9 cellular contexts compared by ENCODE assay signal in the genomic region with DNA sequence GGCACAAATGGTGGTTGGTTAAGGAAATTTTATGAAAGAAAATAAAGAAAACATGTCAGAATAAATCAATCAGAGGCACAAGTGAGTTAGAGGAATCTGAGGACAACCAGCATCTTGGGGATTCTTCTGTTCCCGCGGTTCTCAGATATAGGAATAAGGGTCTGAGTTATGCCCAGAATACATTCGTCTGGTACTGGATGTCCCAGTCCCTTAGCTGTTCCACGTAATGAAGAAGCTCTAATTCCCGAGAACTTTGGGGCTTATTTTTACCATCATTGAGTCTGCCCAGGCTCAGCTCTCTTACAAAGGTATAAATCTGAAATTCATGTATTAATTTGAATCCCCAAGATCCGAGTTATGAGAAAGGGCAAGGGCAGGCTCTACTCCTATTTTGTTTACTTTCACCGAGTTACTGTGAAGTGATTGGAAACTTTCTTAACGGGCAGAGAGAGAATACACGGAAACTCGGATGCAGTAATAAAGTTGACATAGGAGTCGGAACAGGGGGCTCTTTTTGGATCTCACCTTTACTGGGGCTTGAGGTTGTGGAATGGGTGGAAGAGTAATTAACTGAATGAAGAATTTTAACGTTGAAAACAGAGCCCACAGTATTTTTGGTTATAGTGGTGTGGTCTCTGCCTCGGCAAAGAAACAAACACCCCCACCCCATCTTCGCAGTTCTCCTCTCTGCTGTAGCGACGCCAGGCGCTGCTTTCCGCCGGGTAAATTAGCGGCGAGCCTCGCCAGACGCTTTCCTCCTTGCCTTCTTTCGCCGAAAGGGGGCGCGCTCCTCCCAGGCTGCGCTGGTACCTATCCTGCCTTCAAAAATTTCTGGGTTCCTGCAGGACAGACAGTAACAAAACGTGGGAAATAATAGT. TPM values are rescaled to one million over a fixed set of nuclear protein-coding genes. Genes with fewer than 3 reads are reported as not detected.
A peak's percentile ranks its signal among the peaks of the same experiment; 100 is the strongest.
DNase-seq lines count a peak whose midpoint lies in the region; ATAC-seq, FAIRE-seq and TF ChIP-seq lines count a peak whose summit lies in the region.
"Had no signal": no experiment of that assay in that cellular context is flagged by ENCODE, and none has a peak within 500 bp of the region (broad histone marks: within the 10 kb centered on the region; RNA-seq: fewer than 3 reads in every experiment).

No MANE protein-coding gene starts in this region.

- peaks cover 57% of the 10 kb centered on the region for H3K27me3 ChIP-seq in left ventricle myocardium inferior (ENCODE audit: low read depth)
- peaks cover 4 to 28% of the 10 kb centered on the region in 2 donors for H3K27me3 ChIP-seq in small intestine (ENCODE audit: control insufficient read depth in 2 of 2, insufficient read depth in 2 of 2, low read length in 2 of 2)
- no peaks in the 10 kb centered on the region for H3K27me3 ChIP-seq in Karpas-422 (ENCODE audit: low read length)

- TF ChIP-seq CTCF in GM12874 (IDR thresholded peaks at IDR 0.05; ENCODE audit: insufficient read depth, low read depth, low read length) (peak; percentile 54; the same call in 1 of the 2 replicates), left ventricle myocardium inferior (IDR thresholded peaks at IDR 0.05; ENCODE audit: borderline replicate concordance) (peak; percentile 70)

- no peaks in the 10 kb centered on the region for H3K79me2 ChIP-seq in Karpas-422 (ENCODE audit: low read length)

- intact Hi-C loops in left ventricle myocardium inferior (cut with micrococcal nuclease), result no loop called here

- H3K4me3 ChIP-seq in left ventricle myocardium inferior (peak overlapping the region; percentile 21), small intestine (ENCODE audit: low read depth in 1 of 2, low read length in 2 of 2) (no peak overlapping the region), Karpas-422 (ENCODE audit: low read length) (no peak overlapping the region)
- H3K4me3 ChIP-seq: HAP-1 had no signal

- H3K9me3 ChIP-seq in left ventricle myocardium inferior (replicated peaks) (no peaks in the 10 kb centered on the region), small intestine (ENCODE audit: control insufficient read depth, low read depth) (no peaks in the 10 kb centered on the region), Karpas-422 (ENCODE audit: low read length) (no peaks in the 10 kb centered on the region)
- H3K9me3 ChIP-seq: HAP-1 had no signal

- H3K9ac ChIP-seq in Karpas-422 (ENCODE audit: low read length), result no peak overlapping the region

- ATAC-seq in HG03045 (IDR thresholded peaks at IDR 0.05; ENCODE audit: unreplicated experiment) (no peak), GM21367 (IDR thresholded peaks at IDR 0.05; ENCODE audit: unreplicated experiment) (no peak)

- DNase-seq in activated CD4-positive, alpha-beta T cell treated with anti-CD3 and anti-CD28 coated beads, Interleukin-2, amount 50 U/mL, for 48 hours, result peak; percentile 48 to 61
- peak; percentile 48 for DNase-seq in left ventricle myocardium inferior
- peak; percentile 10 for DNase-seq in small intestine
- no peak for DNase-seq in Karpas-422
- no peak for DNase-seq in A172 (ENCODE audit: low spot score)

- WGBS in small intestine, 3 donors, result 6 to 10% (median 7%) methylated on average over 29 of the region's 29 CpGs

- FAIRE-seq in small intestine (lab: Jason Lieb, UNC), result no peak

- H3K4me2 ChIP-seq in Karpas-422 (ENCODE audit: low read depth, low read length, poor library complexity, severe bottlenecking), result no peak overlapping the region

- no peaks in the 10 kb centered on the region for H4K20me1 ChIP-seq in Karpas-422 (ENCODE audit: insufficient read depth, low read depth, low read length)

- H3K9me2 ChIP-seq in Karpas-422 (replicated peaks; ENCODE audit: insufficient read depth, low read length), result no peaks in the 10 kb centered on the region

- H2AFZ ChIP-seq in Karpas-422 (ENCODE audit: low read length), result no peak overlapping the region

- H3K4me1 ChIP-seq in left ventricle myocardium inferior, result peaks cover 36% of the 10 kb centered on the region
- no peaks in the 10 kb centered on the region for H3K4me1 ChIP-seq in small intestine (ENCODE audit: control insufficient read depth in 2 of 2, insufficient read depth in 1 of 2, low read depth in 1 of 2, low read length in 1 of 2)
- no peaks in the 10 kb centered on the region for H3K4me1 ChIP-seq in Karpas-422 (ENCODE audit: low read length)
- H3K4me1 ChIP-seq: HAP-1 had no signal

- no peaks in the 10 kb centered on the region for H3K36me3 ChIP-seq in left ventricle myocardium inferior
- H3K36me3 ChIP-seq in small intestine (ENCODE audit: control insufficient read depth in 2 of 2, insufficient read depth in 2 of 2, low read length in 2 of 2), result no peaks in the 10 kb centered on the region
- H3K36me3 ChIP-seq in Karpas-422 (ENCODE audit: insufficient read depth, low read length), result no peaks in the 10 kb centered on the region
- H3K36me3 ChIP-seq: HAP-1 had no signal

- peak overlapping the region; percentile 7 for H3K27ac ChIP-seq in left ventricle myocardium inferior (replicated peaks)
- H3K27ac ChIP-seq in small intestine (ENCODE audit: low read depth in 1 of 2, low read length in 1 of 2), result no peak overlapping the region
- no peak overlapping the region for H3K27ac ChIP-seq in Karpas-422 (ENCODE audit: low read length)

RNA-seq across cellular contexts. Expression of a gene that starts 7.1 kb away (rescaled TPM):
- 74.7 TPM for total RNA-seq in left ventricle myocardium inferior
- polyA plus RNA-seq in small intestine, result 1 to 10 TPM in 1 of 3 donors, under 1 TPM in 2; 0.22 to 1.7 (median 0.54) TPM
- total RNA-seq in Karpas-422 (2014; rRNA removed; shearing (Covaris generic); ENCODE audit: low replicate concordance), result not detected in 2 replicates
- 14.0 and 18.2 TPM in 2 replicates for total RNA-seq in A172 (2014; rRNA removed; shearing (Covaris generic))

Comparison
In these comparisons a context has a peak if more than half of its experiments do, and no peak if none do; other contexts are left out.
1. DNase-seq: peak in activated CD4-positive, alpha-beta T cell treated with anti-CD3 and anti-CD28 coated beads, Interleukin-2, amount 50 U/mL, for 48 hours (2 of 2), left ventricle myocardium inferior (single experiment) and small intestine (single experiment); none in Karpas-422 (single experiment) and A172 (single experiment).
2. RNA of a gene that starts 7.1 kb away (total RNA-seq): 74.7 TPM in left ventricle myocardium inferior (single experiment) and 14.0 to 18.2 TPM in A172; not detected in Karpas-422; every median in the first group is over 10 times any median in the second.